8 cellular contexts compared by ENCODE assay signal in the genomic region with DNA sequence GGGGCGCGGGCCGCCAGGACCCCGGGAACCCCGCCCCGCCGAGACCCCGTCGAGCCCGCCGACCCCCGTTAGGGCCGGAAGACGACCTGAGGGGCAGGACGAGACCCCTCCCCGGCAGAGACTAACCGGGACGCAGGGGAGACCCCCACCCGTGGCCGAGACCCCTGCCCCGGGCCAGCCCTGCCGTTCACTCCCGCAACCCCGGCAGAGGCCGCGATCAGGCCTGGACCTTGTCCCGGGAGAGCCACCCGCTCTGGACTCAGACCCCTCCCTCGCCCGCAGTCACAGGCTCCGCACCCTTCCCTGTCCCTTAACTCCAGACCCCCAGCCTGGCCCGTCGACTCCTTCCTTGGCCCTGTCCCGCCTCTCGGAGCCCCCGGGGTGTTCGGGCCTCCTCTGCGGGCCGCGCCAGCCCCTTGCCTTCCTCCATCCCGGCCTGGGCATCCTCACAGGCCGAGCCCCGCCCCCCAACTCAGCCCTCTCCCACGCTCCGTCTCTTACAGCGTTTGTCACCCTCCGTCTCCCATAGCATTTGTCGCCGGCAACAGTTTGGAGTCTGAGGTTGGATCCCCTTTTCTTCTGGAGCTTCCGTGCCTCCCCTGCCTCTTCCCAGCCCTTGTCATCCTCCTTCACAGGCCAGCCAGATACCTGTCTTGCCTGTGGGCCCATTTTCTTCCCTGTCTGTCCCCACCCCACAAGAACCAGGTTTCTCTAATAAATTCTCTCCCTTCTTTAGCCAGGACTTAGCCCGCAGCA. TPM values are rescaled to one million over a fixed set of nuclear protein-coding genes. Genes with fewer than 3 reads are reported as not detected.
DNase-seq lines count a peak whose midpoint lies in the region; ATAC-seq and TF ChIP-seq lines count a peak whose summit lies in the region.

No MANE protein-coding gene starts in this region.

- H3K27me3 Mint-ChIP-seq in endothelial cell (ENCODE audit: unreplicated experiment) (peaks cover 16% of the 10 kb centered on the region), neural crest cell (ENCODE audit: low read depth) (peaks cover 2% of the 10 kb centered on the region)

- no peaks in the 10 kb centered on the region for H3K36me3 ChIP-seq in SK-N-MC (ENCODE audit: insufficient read depth, low read length)

- H3K9me3 Mint-ChIP-seq in endothelial cell (ENCODE audit: unreplicated experiment) (no peaks in the 10 kb centered on the region), neural crest cell (no peaks in the 10 kb centered on the region)

- no peak for ATAC-seq in GM18519 (IDR thresholded peaks at IDR 0.05; ENCODE audit: low FRiP score, unreplicated experiment)
- no peak for ATAC-seq in HG03460 (IDR thresholded peaks at IDR 0.05; ENCODE audit: unreplicated experiment)

- peak overlapping the region; percentile 87 for H3K4me3 ChIP-seq in SK-N-MC

- H3K27ac Mint-ChIP-seq in endothelial cell (ENCODE audit: unreplicated experiment) (peak overlapping the region; percentile 57), neural crest cell (ENCODE audit: unreplicated experiment) (peak overlapping the region; percentile 96)

- DNase-seq in DMS53 (lab: John Stamatoyannopoulos, UW), result peak; percentile 60
- DNase-seq in DMS53 treated with DMSO at 0.1 percent for 48 hours (lab: John Stamatoyannopoulos, UW; ENCODE audit: unreplicated experiment), result no peak
- DNase-seq in SK-N-MC (ENCODE audit: low read depth, low spot score), result no peak
- no peak for DNase-seq in endothelial cell (ENCODE audit: low spot score)
- DNase-seq in neural crest cell (ENCODE audit: low read depth, low spot score), result no peak
- no peak for DNase-seq in epidermal melanocyte (ENCODE audit: insufficient read length, low spot score)

- H3K4me3 Mint-ChIP-seq in endothelial cell (ENCODE audit: unreplicated experiment) (peak overlapping the region; percentile 96), neural crest cell (peak overlapping the region; percentile 96)

- H3K36me3 Mint-ChIP-seq in endothelial cell (ENCODE audit: low read depth, unreplicated experiment) (peaks cover 5% of the 10 kb centered on the region), neural crest cell (ENCODE audit: low read depth) (no peaks in the 10 kb centered on the region)

- H3K9me3 ChIP-seq in SK-N-MC (ENCODE audit: low read depth, low read length), result no peaks in the 10 kb centered on the region

- TF ChIP-seq CTCF in endothelial cell (IDR thresholded peaks at IDR 0.05; ENCODE audit: unreplicated experiment) (no peak), neural crest cell (conservative IDR thresholded peaks at IDR 0.05) (no peak)

- H3K27ac ChIP-seq in SK-N-MC, result no peak overlapping the region

- H3K4me1 Mint-ChIP-seq in endothelial cell (ENCODE audit: unreplicated experiment) (peaks cover 23% of the 10 kb centered on the region), neural crest cell (peaks cover 24% of the 10 kb centered on the region)

- H3K9ac ChIP-seq in SK-N-MC (ENCODE audit: insufficient read length), result peak overlapping the region; percentile 76

RNA-seq across cellular contexts. Expression of a gene that starts 0.6 kb away (rescaled TPM):
- 123 TPM for total RNA-seq in endothelial cell (ENCODE audit: unreplicated experiment)
- 82.5 and 83.3 TPM in 2 replicates for total RNA-seq in neural crest cell

RNA-seq across cellular contexts. Expression of a gene that starts 14.1 kb away (rescaled TPM):
- total RNA-seq in endothelial cell (ENCODE audit: unreplicated experiment) (149 TPM), neural crest cell (not detected in 2 replicates)

RNA-seq across cellular contexts. Expression of a gene that starts 15.8 kb away (rescaled TPM):
- 26.2 TPM for total RNA-seq in endothelial cell (ENCODE audit: unreplicated experiment)
- total RNA-seq in neural crest cell, result 11.1 and 11.7 TPM in 2 replicates

RNA-seq across cellular contexts. Expression of a gene that starts 16.3 kb away (rescaled TPM):
- total RNA-seq in endothelial cell (ENCODE audit: unreplicated experiment) (10.2 TPM), neural crest cell (0.93 and 0.96 TPM in 2 replicates)

RNA-seq across cellular contexts. Expression of a gene that starts 20.6 kb away (rescaled TPM):
- total RNA-seq in endothelial cell (ENCODE audit: unreplicated experiment) (not detected), neural crest cell (not detected in 2 replicates)

Comparison
In these comparisons a context has a peak if more than half of its experiments do, and no peak if none do; other contexts are left out.
1. RNA of a gene that starts 14.1 kb away (total RNA-seq): 149 TPM in endothelial cell (single experiment); not detected in neural crest cell; every median in the first group is over 100 times any median in the second.